ENCODE assay signal across 8 cellular contexts in the genomic region with DNA sequence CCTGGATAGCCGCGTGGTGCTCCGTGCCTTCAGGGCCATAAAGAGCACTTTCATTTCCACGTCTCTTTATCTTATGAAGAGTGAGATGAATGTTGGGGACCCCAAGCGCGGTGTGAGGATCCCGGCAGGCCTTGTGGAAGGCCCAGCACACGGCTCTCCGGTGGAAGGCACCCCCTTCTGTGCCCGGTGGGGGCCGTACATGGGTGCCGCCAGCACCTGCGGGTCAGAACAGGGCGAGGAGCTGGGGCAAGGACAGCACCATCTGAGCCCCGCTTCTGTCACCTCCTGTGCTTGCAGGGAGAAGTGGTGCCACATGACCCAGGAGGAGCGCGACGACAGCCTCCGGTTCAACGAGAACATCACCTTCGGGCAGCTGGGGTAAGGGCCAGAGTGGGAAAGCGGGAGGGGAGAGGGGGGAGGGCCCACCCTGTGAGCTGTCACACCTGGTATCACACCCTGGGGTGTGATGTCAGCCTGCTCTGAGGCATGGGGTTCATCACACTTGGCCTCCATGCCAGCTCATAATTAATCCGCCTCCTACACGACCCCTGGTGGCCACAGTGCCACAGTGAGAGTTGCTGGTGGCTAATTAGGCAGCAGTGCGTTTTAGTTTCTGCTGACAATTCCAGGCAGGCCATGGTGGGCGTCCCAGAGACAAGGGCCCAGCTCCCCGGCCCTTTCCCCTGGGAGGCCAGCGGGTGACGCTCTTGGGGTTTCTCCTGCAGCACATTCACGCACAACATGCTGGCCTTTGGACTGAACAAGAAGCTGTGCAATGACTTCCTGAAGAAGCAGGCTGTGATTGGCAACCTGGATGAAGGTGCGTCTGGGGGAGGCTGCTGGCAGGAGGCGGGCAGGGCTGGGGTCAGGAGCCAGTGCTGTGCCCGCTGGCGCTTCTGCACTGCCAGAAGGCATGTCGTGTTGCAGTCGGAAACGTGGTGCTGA. TPM values are rescaled to one million over a fixed set of nuclear protein-coding genes. Genes with fewer than 3 reads are reported as not detected.
DNase-seq lines count a peak whose midpoint lies in the region; ATAC-seq and TF ChIP-seq lines count a peak whose summit lies in the region.

No MANE protein-coding gene starts in this region.

- no peak overlapping the region for H3K4me3 Mint-ChIP-seq in activated T-cell treated with anti-CD3 and anti-CD28 coated beads, Interleukin-2, amount 50 U/mL, for 72 hours
- no peak overlapping the region for H3K4me3 Mint-ChIP-seq in osteocyte (ENCODE audit: unreplicated experiment)

- in situ Hi-C loops in transverse colon (cut with MboI; ENCODE audit: low pct_ligation_motif_present in 1 of 4, low pct_unique_long_range_greater_than_20kb in 1 of 4, low sequenced_read_pairs in 3 of 4) = no loop called here

- 62 to 88% methylated on average over 5 to 37 of the region's 37 CpGs for WGBS in transverse colon (ENCODE audit: low coverage in 1 of 2), 2 donors

- peaks cover 40% of the 10 kb centered on the region for H3K4me1 Mint-ChIP-seq in activated T-cell treated with anti-CD3 and anti-CD28 coated beads, Interleukin-2, amount 50 U/mL, for 72 hours (ENCODE audit: low read depth)
- H3K4me1 Mint-ChIP-seq in osteocyte (ENCODE audit: unreplicated experiment) = peaks cover 18% of the 10 kb centered on the region

- no peak overlapping the region for H3K27ac Mint-ChIP-seq in activated T-cell treated with anti-CD3 and anti-CD28 coated beads, Interleukin-2, amount 50 U/mL, for 72 hours
- no peak overlapping the region for H3K27ac Mint-ChIP-seq in osteocyte (ENCODE audit: unreplicated experiment)

- H3K36me3 ChIP-seq in Peyer's patch (peaks cover 0 to 9% (median 0%) of the 10 kb centered on the region in 3 donors), transverse colon (no peaks in the 10 kb centered on the region)

- no peaks in the 10 kb centered on the region for H3K27me3 Mint-ChIP-seq in activated T-cell treated with anti-CD3 and anti-CD28 coated beads, Interleukin-2, amount 50 U/mL, for 72 hours (ENCODE audit: low read depth)
- no peaks in the 10 kb centered on the region for H3K27me3 Mint-ChIP-seq in osteocyte (ENCODE audit: unreplicated experiment)

- H3K9me3 ChIP-seq in Peyer's patch (no peaks in the 10 kb centered on the region), transverse colon (no peaks in the 10 kb centered on the region)

- peaks cover 0 to 21% (median 3%) of the 10 kb centered on the region in 4 donors for H3K4me1 ChIP-seq in Peyer's patch
- peaks cover 0 to 21% (median 16%) of the 10 kb centered on the region in 4 donors for H3K4me1 ChIP-seq in transverse colon

- H3K27me3 ChIP-seq in Peyer's patch = no peaks in the 10 kb centered on the region
- H3K27me3 ChIP-seq in transverse colon = no peaks in the 10 kb centered on the region

- TF ChIP-seq POLR2A in Peyer's patch (IDR thresholded peaks at IDR 0.05) (peak in 1 of 2 donors; percentile 19), transverse colon (IDR thresholded peaks at IDR 0.05) (peak; percentile 16)

- peak; percentile 43 for ATAC-seq in HG03432 (IDR thresholded peaks at IDR 0.05; ENCODE audit: unreplicated experiment)
- peak; percentile 87 to 90 for ATAC-seq in activated T-cell treated with anti-CD3 and anti-CD28 coated beads, Interleukin-2, amount 50 U/mL, for 72 hours (replicated peaks in 1 of 2)
- no peak for ATAC-seq in GM19452 (IDR thresholded peaks at IDR 0.05; ENCODE audit: unreplicated experiment)

- H3K4me3 ChIP-seq in Peyer's patch (peak overlapping the region in 1 of 4 donors; percentile 22), fibroblast of villous mesenchyme (ENCODE audit: low read depth, low read length) (no peak overlapping the region), transverse colon (no peak overlapping the region)

- no peak for TF ChIP-seq EP300 in transverse colon (IDR thresholded peaks at IDR 0.05; ENCODE audit: low read depth)

- TF ChIP-seq CTCF in Peyer's patch (IDR thresholded peaks at IDR 0.05) = peak; percentile 79 to 94 (median 86)
- peak; percentile 74 for TF ChIP-seq CTCF in fibroblast of villous mesenchyme (IDR thresholded peaks at IDR 0.05; ENCODE audit: insufficient read depth, low read depth, low read length)
- peak; percentile 67 for TF ChIP-seq CTCF in osteocyte (IDR thresholded peaks at IDR 0.05)
- peak; percentile 68 to 92 (median 80) for TF ChIP-seq CTCF in transverse colon (IDR thresholded peaks at IDR 0.05)

- H3K27ac ChIP-seq in Peyer's patch (peak overlapping the region in 3 of 4 donors; percentile 23 to 79 (median 64)), transverse colon (peak overlapping the region; percentile 23 to 58 (median 53))

- no peaks in the 10 kb centered on the region for H3K9me3 Mint-ChIP-seq in activated T-cell treated with anti-CD3 and anti-CD28 coated beads, Interleukin-2, amount 50 U/mL, for 72 hours
- no peaks in the 10 kb centered on the region for H3K9me3 Mint-ChIP-seq in osteocyte (ENCODE audit: unreplicated experiment)

- no peaks in the 10 kb centered on the region for H3K36me3 Mint-ChIP-seq in activated T-cell treated with anti-CD3 and anti-CD28 coated beads, Interleukin-2, amount 50 U/mL, for 72 hours (ENCODE audit: insufficient read depth in 2 of 2)
- peaks cover 3% of the 10 kb centered on the region for H3K36me3 Mint-ChIP-seq in osteocyte (ENCODE audit: unreplicated experiment)

- DNase-seq in ELF-1 (ENCODE audit: low read depth, low spot score) (peak; percentile 80), Peyer's patch (peak; percentile 84 to 90 (median 88)), fibroblast of villous mesenchyme (ENCODE audit: low read depth) (peak; percentile 50), osteocyte (ENCODE audit: extremely low spot score, unreplicated experiment) (no peak), transverse colon (peak; percentile 77)
- peak; percentile 79 to 80 for DNase-seq in activated T-cell treated with anti-CD3 and anti-CD28 coated beads, Interleukin-2, amount 50 U/mL, for 72 hours

- intact Hi-C loops in transverse colon (cut with DNase I; ENCODE audit: low total_unique reads) = no loop called here

RNA-seq across cellular contexts. Expression of a gene that starts 25.7 kb away (rescaled TPM):
- total RNA-seq in Peyer's patch = not detected
- not detected for total RNA-seq in activated T-cell treated with anti-CD3 and anti-CD28 coated beads, Interleukin-2, amount 50 U/mL, for 72 hours
- not detected in 2 replicates for total RNA-seq in fibroblast of villous mesenchyme
- not detected in 2 replicates for total RNA-seq in osteocyte
- under 1 TPM in 1 of 4 donors, not detected in 3; 0.79 TPM for total RNA-seq in transverse colon

RNA-seq across cellular contexts. Expression of a gene that starts 59.0 kb away (rescaled TPM):
- 10 to 100 TPM; 17.7 to 52.0 (median 23.9) TPM for total RNA-seq in Peyer's patch
- 10 to 100 TPM; 10.6 to 14.5 TPM for total RNA-seq in activated T-cell treated with anti-CD3 and anti-CD28 coated beads, Interleukin-2, amount 50 U/mL, for 72 hours
- 17.7 and 26.3 TPM in 2 replicates for total RNA-seq in fibroblast of villous mesenchyme
- 10.6 and 12.4 TPM in 2 replicates for total RNA-seq in osteocyte
- 10 to 100 TPM; 18.5 to 41.3 (median 34.5) TPM for total RNA-seq in transverse colon
